ENCODE assay signal across 34 cellular contexts in genomic region chr3:104977719-104978118, GRCh38.
"Had no signal": no experiment of that assay in that cellular context is flagged by ENCODE, and none has a peak within 500 bp of the region (broad histone marks: within the 10 kb centered on the region; RNA-seq: fewer than 3 reads in every experiment).

No MANE protein-coding gene starts in this region.

- H3K9me3 ChIP-seq: adrenal gland, ascending aorta, body of pancreas, breast epithelium had no signal

- H3K36me3 ChIP-seq: adrenal gland, ascending aorta, brain microvascular endothelial cell, breast epithelium, cardiac muscle cell had no signal

- H3K4me3 ChIP-seq: adrenal gland, ascending aorta, body of pancreas, breast epithelium, cardiac muscle cell had no signal

- FAIRE-seq: astrocyte, bronchial epithelial cell had no signal

- H3K27ac ChIP-seq: adrenal gland, ascending aorta, body of pancreas, brain microvascular endothelial cell, breast epithelium, cardiac muscle cell had no signal

- H3K4me1 ChIP-seq: adrenal gland, ascending aorta, body of pancreas, breast epithelium had no signal

- H3K27me3 ChIP-seq: adrenal gland, ascending aorta, body of pancreas, brain microvascular endothelial cell, breast epithelium, cardiac muscle cell had no signal

- ATAC-seq: activated naive CD4-positive, alpha-beta T cell treated with anti-CD3 and anti-CD28 coated beads, Interleukin-2, amount 50 U/mL, for 72 hours; activated naive CD8-positive, alpha-beta T cell treated with anti-CD3 and anti-CD28 coated beads, Interleukin-2, amount 50 U/mL, for 24 hours; activated T-cell treated with anti-CD3 and anti-CD28 coated beads, Interleukin-2, amount 50 U/mL, for 4 hours; activated T-cell treated with anti-CD3 and anti-CD28 coated beads, Interleukin-2, amount 50 U/mL, for 72 hours; activated T-helper 17 cell treated with anti-CD3 and anti-CD28 coated beads, Interleukin-2, amount 50 U/mL, for 72 hours; body of pancreas had no signal

- DNase-seq: activated effector memory CD4-positive, alpha-beta T cell treated with anti-CD3 and anti-CD28 coated beads, Interleukin-2, amount 50 U/mL, for 16 hours; activated effector memory CD4-positive, alpha-beta T cell treated with Interleukin-2 at 50 U/mL for 16 hours; activated gamma-delta T cell; activated gamma-delta T cell treated with Interleukin-2 at 50 U/mL for 16 hours; activated naive CD4-positive, alpha-beta T cell; activated naive CD4-positive, alpha-beta T cell treated with anti-CD3 and anti-CD28 coated beads for 36 hours; activated naive CD4-positive, alpha-beta T cell treated with anti-CD3 and anti-CD28 coated beads, Interleukin-2, amount 10 ng/mL, durations not matched to agents 7 days and 5 days; activated naive CD4-positive, alpha-beta T cell treated with anti-CD3 and anti-CD28 coated beads, Interleukin-2, amount 50 U/mL, for 16 hours; activated naive CD4-positive, alpha-beta T cell treated with Interleukin-2 at 50 U/mL for 16 hours; activated naive CD8-positive, alpha-beta T cell treated with anti-CD3 and anti-CD28 coated beads for 36 hours; activated naive CD8-positive, alpha-beta T cell treated with anti-CD3 and anti-CD28 coated beads, Interleukin-2, amount 10 ng/mL, durations not matched to agents 7 days and 5 days; activated naive CD8-positive, alpha-beta T cell treated with anti-CD3 and anti-CD28 coated beads, Interleukin-2, amount 50 U/mL, for 24 hours; activated T-cell treated with anti-CD3 and anti-CD28 coated beads, Interleukin-2, amount 50 U/mL, for 1 hour; activated T-cell treated with anti-CD3 and anti-CD28 coated beads, Interleukin-2, amount 50 U/mL, for 24 hours; activated T-cell treated with anti-CD3 and anti-CD28 coated beads, Interleukin-2, amount 50 U/mL, for 4 hours; activated T-cell treated with anti-CD3 and anti-CD28 coated beads, Interleukin-2, amount 50 U/mL, for 48 hours; activated T-cell treated with anti-CD3 and anti-CD28 coated beads, Interleukin-2, amount 50 U/mL, for 72 hours; adrenal gland; amniotic stem cell; amygdala; anterior cingulate cortex; aorta; body of pancreas; brain microvascular endothelial cell; caudate nucleus; central memory CD4-positive, alpha-beta T cell; cerebellar nuclear complex had no signal
